In genomic region chr10:130160775-130161174, GRCh38 we compare ENCODE assay signal across 10 cellular contexts. TPM values are rescaled to one million over a fixed set of nuclear protein-coding genes. Genes with fewer than 3 reads are reported as not detected.
A peak's percentile ranks its signal among the peaks of the same experiment; 100 is the strongest.
DNase-seq lines count a peak whose midpoint lies in the region; ATAC-seq, FAIRE-seq and TF ChIP-seq lines count a peak whose summit lies in the region.
"Had no signal": no experiment of that assay in that cellular context is flagged by ENCODE, and none has a peak within 500 bp of the region (broad histone marks: within the 10 kb centered on the region; RNA-seq: fewer than 3 reads in every experiment).

No MANE protein-coding gene starts in this region.

- DNase-seq in NB4 (ENCODE audit: low read depth) = peak; percentile 23
- DNase-seq in germinal center (ENCODE audit: low spot score) = peak; percentile 23
- no peak for DNase-seq in NCI-H2171 (lab: John Stamatoyannopoulos, UW)
- DNase-seq in stimulated activated CD4-positive, alpha-beta T cell treated with anti-CD3 and anti-CD28 coated beads, Interleukin-12 subunit alpha, Interleukin-12 subunit beta, amount 100 ng/mL, for 4 hours = no peak
- no peak for DNase-seq in NCI-H748 (lab: John Stamatoyannopoulos, UW; ENCODE audit: unreplicated experiment)
- no peak for DNase-seq in SK-N-DZ (ENCODE audit: low spot score)
- DNase-seq: activated effector memory CD4-positive, alpha-beta T cell treated with anti-CD3 and anti-CD28 coated beads, Interleukin-2, amount 50 U/mL, for 16 hours; NCI-H510A had no signal

- TF ChIP-seq CTCF in NB4 (IDR thresholded peaks at IDR 0.05; ENCODE audit: low read depth, low read length) = no peak

- no peak for TF ChIP-seq POLR2A in NB4 (IDR thresholded peaks at IDR 0.05; ENCODE audit: extremely low read depth, insufficient read length)

- peak; percentile 25 for FAIRE-seq in G401.6 (lab: Jason Lieb, UNC)

- H3K4me3 ChIP-seq in NB4 (ENCODE audit: low read depth, low read length) = no peak overlapping the region

- peak; percentile 59 for ATAC-seq in GM19463 (IDR thresholded peaks at IDR 0.05; ENCODE audit: unreplicated experiment)

RNA-seq across cellular contexts. Expression of gene GLRX3, which starts 24.6 kb away (rescaled TPM):
- 184 and 188 TPM in 2 replicates for polyA plus RNA-seq in SK-N-DZ (2014; cell fraction: cytosol; rRNA removed)
- polyA plus RNA-seq in SK-N-DZ (2014; cell fraction: nucleus; rRNA removed) = 98.6 and 112 TPM in 2 replicates

RNA-seq across cellular contexts. Expression of gene C10orf143, which starts 50.1 kb away (rescaled TPM):
- 0.15 and 0.20 TPM in 2 replicates for polyA plus RNA-seq in SK-N-DZ (2014; cell fraction: cytosol; rRNA removed)
- 0.38 TPM in 1 of 2 replicates, not detected in the other for polyA plus RNA-seq in SK-N-DZ (2014; cell fraction: nucleus; rRNA removed)

Comparison
In these comparisons a context has a peak if more than half of its experiments do, and no peak if none do; other contexts are left out.
1. DNase-seq: peak in NB4 (single experiment) and germinal center (single experiment); none in NCI-H2171 (single experiment), stimulated activated CD4-positive, alpha-beta T cell treated with anti-CD3 and anti-CD28 coated beads, Interleukin-12 subunit alpha, Interleukin-12 subunit beta, amount 100 ng/mL, for 4 hours (single experiment), NCI-H748 (single experiment) and SK-N-DZ (single experiment).